Comparison of ENCODE assay signal across 8 cellular contexts in the genomic region with DNA sequence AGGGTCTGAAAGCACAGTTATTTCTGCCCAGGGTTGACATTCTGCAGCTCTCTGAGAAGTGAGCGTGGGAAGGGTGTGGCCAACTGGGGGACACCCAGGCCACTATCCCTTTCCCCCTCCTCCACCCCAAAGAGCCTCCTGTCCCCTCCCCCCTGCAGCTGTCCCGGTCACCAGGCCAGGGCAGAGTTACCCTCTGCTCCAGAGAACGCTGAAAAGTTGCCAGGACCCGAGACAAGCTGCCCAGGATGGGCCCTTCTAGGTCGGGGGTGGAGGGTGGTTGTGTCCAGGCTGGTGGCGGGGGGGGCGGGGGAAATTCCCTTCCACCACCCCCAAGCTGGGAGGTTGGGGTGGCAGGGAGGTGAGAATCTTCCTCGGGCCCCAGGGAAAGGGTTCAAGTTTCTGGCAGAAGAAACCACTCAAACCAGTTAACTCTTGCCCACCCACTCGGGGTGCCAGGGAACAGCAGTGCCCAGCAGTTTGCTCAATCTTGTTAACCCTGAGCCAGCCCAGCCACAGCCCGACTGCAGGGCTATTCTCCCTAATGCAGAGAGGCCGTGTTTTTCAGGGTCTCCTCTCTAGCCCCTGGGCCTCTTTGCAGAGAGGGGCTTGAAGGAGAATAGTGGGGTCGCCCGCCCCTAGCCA. TPM values are rescaled to one million over a fixed set of nuclear protein-coding genes. Genes with fewer than 3 reads are reported as not detected.
DNase-seq lines count a peak whose midpoint lies in the region; ATAC-seq and TF ChIP-seq lines count a peak whose summit lies in the region.

No MANE protein-coding gene starts in this region.

- H3K27me3 Mint-ChIP-seq in mesothelial cell of epicardium (ENCODE audit: low read depth) = no peaks in the 10 kb centered on the region

- H3K4me3 ChIP-seq in Peyer's patch = peak overlapping the region; percentile 50 to 68 (median 62)
- peak overlapping the region; percentile 70 to 71 for H3K4me3 ChIP-seq in vagina

- TF ChIP-seq CTCF in Peyer's patch (IDR thresholded peaks at IDR 0.05) (no peak), mesothelial cell of epicardium (IDR thresholded peaks at IDR 0.05; ENCODE audit: unreplicated experiment) (no peak), vagina (IDR thresholded peaks at IDR 0.05) (no peak)

- no peaks in the 10 kb centered on the region for H3K27me3 ChIP-seq in Peyer's patch
- no peaks in the 10 kb centered on the region for H3K27me3 ChIP-seq in vagina

- H3K9me3 ChIP-seq in Peyer's patch = no peaks in the 10 kb centered on the region
- H3K9me3 ChIP-seq in vagina = no peaks in the 10 kb centered on the region

- TF ChIP-seq POLR2A in Peyer's patch (IDR thresholded peaks at IDR 0.05) (no peak), vagina (IDR thresholded peaks at IDR 0.05) (no peak)

- H3K4me1 Mint-ChIP-seq in mesothelial cell of epicardium = peaks cover 24% of the 10 kb centered on the region

- H3K27ac ChIP-seq in Peyer's patch (peak overlapping the region; percentile 90 to 98 (median 92)), cingulate gyrus (ENCODE audit: low read depth, low read length) (peak overlapping the region; percentile 95), vagina (peak overlapping the region; percentile 98)

- ATAC-seq in HG03039 (IDR thresholded peaks at IDR 0.05; ENCODE audit: unreplicated experiment) = no peak
- ATAC-seq in GM18868 (IDR thresholded peaks at IDR 0.05; ENCODE audit: unreplicated experiment) = no peak

- H3K4me1 ChIP-seq in Peyer's patch = peaks cover 3 to 63% (median 15%) of the 10 kb centered on the region in 4 donors
- peaks cover 71% of the 10 kb centered on the region for H3K4me1 ChIP-seq in vagina

- peak overlapping the region; percentile 95 for H3K27ac Mint-ChIP-seq in mesothelial cell of epicardium

- H3K36me3 ChIP-seq in Peyer's patch (no peaks in the 10 kb centered on the region), vagina (peaks cover 0 to 8% of the 10 kb centered on the region in 2 donors)

- peak overlapping the region; percentile 72 for H3K4me3 Mint-ChIP-seq in mesothelial cell of epicardium

- no peaks in the 10 kb centered on the region for H3K9me3 Mint-ChIP-seq in mesothelial cell of epicardium

- intact Hi-C loops in vagina (cut with DNase I) = loop anchor here (5.0 kb wide), 1 partner anchor 34 kb away; no protein-coding TSS in a partner anchor

- H3K36me3 Mint-ChIP-seq in mesothelial cell of epicardium = no peaks in the 10 kb centered on the region

- peak; percentile 46 for DNase-seq in GM03348 (ENCODE audit: low spot score)
- peak in 1 of 3 donors; percentile 48 for DNase-seq in Peyer's patch
- no peak for DNase-seq in mesothelial cell of epicardium (ENCODE audit: low spot score in 2 of 2, unreplicated experiment in 2 of 2)
- DNase-seq in vagina (ENCODE audit: extremely low spot score in 2 of 2) = no peak
- no peak for DNase-seq in NCI-H345 (lab: John Stamatoyannopoulos, UW)

RNA-seq across cellular contexts. Expression of gene LGALS1, which starts 0.6 kb away (rescaled TPM):
- total RNA-seq in Peyer's patch (100 to 1,000 TPM in 1 of 4 donors, 10 to 100 TPM in 3; 44.8 to 352 (median 73.5) TPM), mesothelial cell of epicardium (238 to 262 TPM (median 242 TPM) in 3 replicates), vagina (1,638 TPM)

RNA-seq across cellular contexts. Expression of gene NOL12, which starts 10.1 kb away (rescaled TPM):
- total RNA-seq in Peyer's patch = 100 to 1,000 TPM in 1 of 4 donors, 10 to 100 TPM in 3; 37.5 to 144 (median 57.1) TPM
- 23.9 to 25.2 TPM (median 24.8 TPM) in 3 replicates for total RNA-seq in mesothelial cell of epicardium
- 28.2 TPM for total RNA-seq in vagina

RNA-seq across cellular contexts. Expression of gene PDXP, which starts 17.5 kb away (rescaled TPM):
- total RNA-seq in Peyer's patch = 100 to 1,000 TPM in 3 of 4 donors, 10 to 100 TPM in 1; 19.0 to 146 (median 111) TPM
- total RNA-seq in mesothelial cell of epicardium = 15.6 to 16.5 TPM (median 16.1 TPM) in 3 replicates
- 6.4 TPM for total RNA-seq in vagina

RNA-seq across cellular contexts. Expression of gene TRIOBP, which starts 20.8 kb away (rescaled TPM):
- 10 to 100 TPM; 54.6 to 89.1 (median 83.6) TPM for total RNA-seq in Peyer's patch
- 69.2 to 76.1 TPM (median 71.4 TPM) in 3 replicates for total RNA-seq in mesothelial cell of epicardium
- 108 TPM for total RNA-seq in vagina

RNA-seq across cellular contexts. Expression of gene SH3BP1, which starts 36.6 kb away (rescaled TPM):
- total RNA-seq in Peyer's patch = 100 to 1,000 TPM in 1 of 4 donors, 10 to 100 TPM in 3; 55.0 to 135 (median 71.8) TPM
- total RNA-seq in mesothelial cell of epicardium = 30.0 to 33.0 TPM (median 31.9 TPM) in 3 replicates
- total RNA-seq in vagina = 34.1 TPM
